Comparison of ENCODE assay signal across 8 cellular contexts in the genomic region with DNA sequence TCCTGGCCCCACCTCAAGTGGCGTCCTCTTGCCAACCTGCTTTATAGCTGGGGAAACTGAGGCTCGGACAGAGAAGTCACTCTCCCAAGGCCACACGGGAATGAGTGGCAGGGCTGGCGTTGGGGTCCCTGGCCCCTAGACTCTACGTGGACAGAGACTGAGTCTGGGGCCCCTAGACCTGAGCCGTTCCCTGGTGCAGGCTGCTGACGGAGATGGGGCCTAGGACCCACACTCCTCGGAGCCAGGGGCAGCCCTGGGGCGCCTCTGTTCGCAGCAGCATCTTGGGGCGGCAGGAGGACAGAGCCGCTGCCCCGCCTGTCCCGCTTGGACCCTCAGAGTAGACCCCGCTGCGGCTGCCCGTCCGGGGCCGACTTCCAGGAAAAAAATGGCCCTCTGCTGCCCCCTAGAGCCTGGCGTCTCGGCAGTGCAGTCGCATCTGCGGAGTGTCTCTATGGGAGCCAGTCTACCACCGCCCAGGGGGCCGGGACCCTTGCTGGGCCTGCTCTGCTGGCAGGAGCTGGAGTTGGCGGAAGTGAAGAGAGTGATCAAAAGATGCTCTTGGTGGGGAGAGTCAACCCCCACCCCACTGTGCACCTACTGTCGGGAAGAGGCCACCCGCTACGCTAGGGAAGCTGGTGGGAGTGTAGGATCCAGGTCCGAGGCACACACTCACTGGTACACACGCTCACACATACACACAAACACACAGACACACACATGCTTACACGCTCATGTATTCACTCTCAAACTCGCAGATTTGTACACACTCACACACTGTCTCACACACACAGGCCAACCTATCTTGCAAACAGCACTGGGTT.
DNase-seq lines count a peak whose midpoint lies in the region; ATAC-seq and TF ChIP-seq lines count a peak whose summit lies in the region.

No MANE protein-coding gene starts in this region.

- H3K79me2 ChIP-seq in PC-9 (ENCODE audit: low read depth), result no peaks in the 10 kb centered on the region

- H3K4me1 Mint-ChIP-seq in activated T-helper 2 cell treated with anti-CD3 and anti-CD28 coated beads, Interferon-gamma antibody, Interleukin-2, Interleukin-4, amounts not matched to agents 10 μg/mL and 5 μg/mL and 100 μg/mL, durations not matched to agents 14 hours and 24 hours and 36 hours (ENCODE audit: low read depth), result no peaks in the 10 kb centered on the region

- no peak for DNase-seq in AG04450 (ENCODE audit: low read depth, low spot score)
- peak in 1 of 2 experiments; percentile 54 for DNase-seq in PC-9
- peak; percentile 28 for DNase-seq in activated T-helper 2 cell treated with anti-CD3 and anti-CD28 coated beads, Interferon-gamma antibody, Interleukin-2, Interleukin-4, amounts not matched to agents 10 μg/mL and 5 μg/mL and 100 μg/mL, durations not matched to agents 14 hours and 24 hours and 36 hours (ENCODE audit: low spot score)
- peak; percentile 9 to 63 for DNase-seq in foreskin fibroblast
- DNase-seq in posterior vena cava (ENCODE audit: low spot score), result peak; percentile 89
- peak; percentile 44 to 66 for DNase-seq in uterus

- peaks cover 8% of the 10 kb centered on the region for H3K9me3 Mint-ChIP-seq in activated T-helper 2 cell treated with anti-CD3 and anti-CD28 coated beads, Interferon-gamma antibody, Interleukin-2, Interleukin-4, amounts not matched to agents 10 μg/mL and 5 μg/mL and 100 μg/mL, durations not matched to agents 14 hours and 24 hours and 36 hours

- no peak for TF ChIP-seq POLR2A in uterus (IDR thresholded peaks at IDR 0.05)

- H3K27ac ChIP-seq in AG04450 (ENCODE audit: low read depth, low read length) (no peak overlapping the region), PC-9 (no peak overlapping the region), uterus (no peak overlapping the region)

- H2AFZ ChIP-seq in PC-9, result no peak overlapping the region

- H3K36me3 Mint-ChIP-seq in activated T-helper 2 cell treated with anti-CD3 and anti-CD28 coated beads, Interferon-gamma antibody, Interleukin-2, Interleukin-4, amounts not matched to agents 10 μg/mL and 5 μg/mL and 100 μg/mL, durations not matched to agents 14 hours and 24 hours and 36 hours (ENCODE audit: low read depth), result no peaks in the 10 kb centered on the region

- H3K4me3 Mint-ChIP-seq in activated T-helper 2 cell treated with anti-CD3 and anti-CD28 coated beads, Interferon-gamma antibody, Interleukin-2, Interleukin-4, amounts not matched to agents 10 μg/mL and 5 μg/mL and 100 μg/mL, durations not matched to agents 14 hours and 24 hours and 36 hours (ENCODE audit: low read depth), result no peak overlapping the region

- no peaks in the 10 kb centered on the region for H3K9me2 ChIP-seq in PC-9 (ENCODE audit: insufficient read depth)

- peaks cover 1% of the 10 kb centered on the region for H3K27me3 Mint-ChIP-seq in activated T-helper 2 cell treated with anti-CD3 and anti-CD28 coated beads, Interferon-gamma antibody, Interleukin-2, Interleukin-4, amounts not matched to agents 10 μg/mL and 5 μg/mL and 100 μg/mL, durations not matched to agents 14 hours and 24 hours and 36 hours (ENCODE audit: low read depth)

- no peaks in the 10 kb centered on the region for H4K20me1 ChIP-seq in PC-9 (ENCODE audit: insufficient read depth)

- CTCF ChIA-PET in AG04450 (lab: Charles Lee), result interaction anchor here (0.6 to 2.0 kb wide), 14 partner anchors 11 to 746 kb away, joined by 3 to 13 read pairs (median 4); no protein-coding TSS in a partner anchor
- CTCF ChIA-PET in PC-9 (lab: Charles Lee), result no interaction called here

- POLR2A ChIA-PET in AG04450 (lab: Yijun Ruan, JAX), result no interaction called here
- POLR2A ChIA-PET in PC-9 (lab: Charles Lee; ENCODE audit: unreplicated experiment), result no interaction called here

- no peak overlapping the region; the same call in 1 of the 2 replicates for H3K4me2 ChIP-seq in PC-9

- intact Hi-C loops in PC-9 (cut with micrococcal nuclease; ENCODE audit: unreplicated experiment) (loop anchor here (2.0 kb wide), 1 partner anchor 527 kb away; a partner anchor contains a TSS), posterior vena cava (cut with DNase I) (loop anchor here (5.0 to 10.0 kb wide), 4 partner anchors 255 to 527 kb away; a partner anchor contains a TSS), uterus (cut with DNase I; ENCODE audit: low total_unique reads) (loop anchor here (5.0 kb wide), 1 partner anchor 527 kb away; a partner anchor contains a TSS)
- intact Hi-C loops in activated T-helper 2 cell treated with anti-CD3 and anti-CD28 coated beads, Interferon-gamma antibody, Interleukin-2, Interleukin-4, amounts not matched to agents 10 μg/mL and 5 μg/mL and 100 μg/mL, durations not matched to agents 14 hours and 24 hours and 36 hours (cut with micrococcal nuclease), result loop anchor here (5.0 to 10.0 kb wide), 2 partner anchors 195 to 527 kb away; a partner anchor contains a TSS

- peaks cover 3% of the 10 kb centered on the region; the same call in 1 of the 2 replicates for H3K9me3 ChIP-seq in AG04450 (ENCODE audit: control insufficient read depth, insufficient read depth, low read length)
- H3K9me3 ChIP-seq in PC-9 (ENCODE audit: insufficient read depth, low read depth), result no peaks in the 10 kb centered on the region
- H3K9me3 ChIP-seq in uterus, result no peaks in the 10 kb centered on the region

- no TSS peak for BruUV-seq in PC-9 (replicated peaks; lab: Mats Ljungman, UMichigan)

- H3F3A ChIP-seq in PC-9 (ENCODE audit: insufficient read depth, low read depth), result no peaks in the 10 kb centered on the region

- H3K36me3 ChIP-seq in PC-9 (ENCODE audit: low read depth) (no peaks in the 10 kb centered on the region), uterus (no peaks in the 10 kb centered on the region)

- H3K27ac Mint-ChIP-seq in activated T-helper 2 cell treated with anti-CD3 and anti-CD28 coated beads, Interferon-gamma antibody, Interleukin-2, Interleukin-4, amounts not matched to agents 10 μg/mL and 5 μg/mL and 100 μg/mL, durations not matched to agents 14 hours and 24 hours and 36 hours, result no peak overlapping the region

- H3K4me3 ChIP-seq in AG04450 (ENCODE audit: low read depth, low read length) (no peak overlapping the region), PC-9 (no peak overlapping the region), foreskin fibroblast (ENCODE audit: low read depth in 1 of 2, low read length in 2 of 2) (no peak overlapping the region), uterus (no peak overlapping the region)

- TF ChIP-seq CTCF in AG04450 (IDR thresholded peaks at IDR 0.05; ENCODE audit: low read depth, low read length) (peak; percentile 84), PC-9 (conservative IDR thresholded peaks at IDR 0.05) (peak; percentile 84), foreskin fibroblast (IDR thresholded peaks at IDR 0.05; ENCODE audit: low read depth, low read length) (peak; percentile 79), uterus (IDR thresholded peaks at IDR 0.05) (peak; percentile 68 to 75 (median 73))

- H3K4me1 ChIP-seq in PC-9 (replicated peaks; ENCODE audit: insufficient read depth) (no peaks in the 10 kb centered on the region), uterus (peaks cover 0 to 5% of the 10 kb centered on the region in 2 donors)

- H3K27me3 ChIP-seq in AG04450 (ENCODE audit: control insufficient read depth, insufficient read depth, low read length), result peaks cover 16% of the 10 kb centered on the region
- no peaks in the 10 kb centered on the region for H3K27me3 ChIP-seq in PC-9 (ENCODE audit: insufficient read depth, low read depth)
- H3K27me3 ChIP-seq in uterus, result no peaks in the 10 kb centered on the region

- ATAC-seq in GM18511 (IDR thresholded peaks at IDR 0.05; ENCODE audit: unreplicated experiment) (peak; percentile 51), GM21423 (IDR thresholded peaks at IDR 0.05; ENCODE audit: unreplicated experiment) (no peak)
